In genomic region chr1:118900643-118901440, GRCh38 we compare ENCODE assay signal across 25 cellular contexts.
"Had no signal": no experiment of that assay in that cellular context is flagged by ENCODE, and none has a peak within 500 bp of the region (broad histone marks: within the 10 kb centered on the region; RNA-seq: fewer than 3 reads in every experiment).

No MANE protein-coding gene starts in this region.

- H3K27ac ChIP-seq: adrenal gland, SK-N-MC, WERI-Rb-1 had no signal

- DNase-seq: activated CD4-positive, alpha-beta T cell treated with anti-CD3 and anti-CD28 coated beads for 4 hours; activated CD8-positive, alpha-beta memory T cell treated with anti-CD3 and anti-CD28 coated beads, Interleukin-2, amount 50 U/mL, for 4 hours; activated CD8-positive, alpha-beta T cell treated with anti-CD3 and anti-CD28 coated beads for 36 hours; activated gamma-delta T cell treated with Interleukin-2 at 50 U/mL for 16 hours; activated naive CD4-positive, alpha-beta T cell treated with anti-CD3 and anti-CD28 coated beads, Interleukin-2, amount 10 ng/mL, durations not matched to agents 7 days and 5 days; activated naive CD8-positive, alpha-beta T cell treated with anti-CD3 and anti-CD28 coated beads for 36 hours; activated T-cell treated with anti-CD3 and anti-CD28 coated beads, Interleukin-2, amount 50 U/mL, for 72 hours; adrenal gland; anterior cingulate cortex; caudate nucleus; MM.1S; NCI-H1105; NCI-H1436; NCI-H1694 treated with DMSO at 0.1 percent for 48 hours; NCI-H2029 treated with DMSO at 0.1 percent for 48 hours; NCI-H526; NCI-H82; NK-92 treated with Interleukin-12 subunit alpha and Interleukin-12 subunit beta, amount 100 ng/mL, for 24 hours; OCI-M1; RPMI8226; T-cell; T-helper 2 cell; T1000; WERI-Rb-1 had no signal

- H3K4me3 ChIP-seq: adrenal gland, SK-N-MC had no signal

- H3K4me1 ChIP-seq: adrenal gland had no signal

- H3K9me3 ChIP-seq: adrenal gland had no signal

- H3K27me3 ChIP-seq: adrenal gland had no signal

- H3K36me3 ChIP-seq: adrenal gland, WERI-Rb-1 had no signal
